8 cellular contexts compared by ENCODE assay signal in genomic region chr9:128552744-128553221, GRCh38. TPM values are rescaled to one million over a fixed set of nuclear protein-coding genes. Genes with fewer than 3 reads are reported as not detected.
A peak's percentile ranks its signal among the peaks of the same experiment; 100 is the strongest.
DNase-seq lines count a peak whose midpoint lies in the region; ATAC-seq and TF ChIP-seq lines count a peak whose summit lies in the region.

No MANE protein-coding gene starts in this region.

- ATAC-seq in GM21825 (IDR thresholded peaks at IDR 0.05; ENCODE audit: unreplicated experiment) = peak; percentile 34
- peak; percentile 58 to 68 for ATAC-seq in natural killer cell treated with Interleukin-12 subunit alpha and Interleukin-12 subunit beta and Interleukin-15 and Interleukin-18, amount 100 ng/mL, for 72 hours

- peaks cover 37 to 48% of the 10 kb centered on the region in 2 donors for H3K4me1 Mint-ChIP-seq in natural killer cell treated with Interleukin-12 subunit alpha and Interleukin-12 subunit beta and Interleukin-15 and Interleukin-18, amount 100 ng/mL, for 72 hours (ENCODE audit: low read depth in 2 of 2)

- DNase-seq in NCI-H1436 (lab: John Stamatoyannopoulos, UW) = peak; percentile 43
- DNase-seq in NCI-H1436 treated with DMSO at 0.1 percent for 48 hours (lab: John Stamatoyannopoulos, UW) = no peak
- peak; percentile 54 for DNase-seq in M059J (ENCODE audit: low read depth)
- DNase-seq in activated CD4-positive, alpha-beta T cell treated with anti-CD3 and anti-CD28 coated beads, Interleukin-2, amount 50 U/mL, for 24 hours (ENCODE audit: low read depth in 1 of 2, low spot score in 1 of 2) = peak; percentile 20 to 27
- DNase-seq in fibroblast of pulmonary artery (ENCODE audit: low read depth) = peak; percentile 35
- peak; percentile 82 for DNase-seq in natural killer cell treated with Interleukin-12 subunit alpha and Interleukin-12 subunit beta and Interleukin-15 and Interleukin-18, amount 100 ng/mL, for 72 hours (ENCODE audit: low spot score)

- TF ChIP-seq CTCF in fibroblast of pulmonary artery (IDR thresholded peaks at IDR 0.05; ENCODE audit: low read length, missing control alignments) = no peak

- H3K27me3 Mint-ChIP-seq in natural killer cell treated with Interleukin-12 subunit alpha and Interleukin-12 subunit beta and Interleukin-15 and Interleukin-18, amount 100 ng/mL, for 72 hours = no peaks in the 10 kb centered on the region

- H3K27ac Mint-ChIP-seq in natural killer cell treated with Interleukin-12 subunit alpha and Interleukin-12 subunit beta and Interleukin-15 and Interleukin-18, amount 100 ng/mL, for 72 hours = no peak overlapping the region

- H3K4me3 Mint-ChIP-seq in natural killer cell treated with Interleukin-12 subunit alpha and Interleukin-12 subunit beta and Interleukin-15 and Interleukin-18, amount 100 ng/mL, for 72 hours = no peak overlapping the region

- H3K27ac ChIP-seq in temporal lobe (ENCODE audit: low read depth, low read length) = peak overlapping the region; percentile 89

- no peaks in the 10 kb centered on the region for H3K9me3 Mint-ChIP-seq in natural killer cell treated with Interleukin-12 subunit alpha and Interleukin-12 subunit beta and Interleukin-15 and Interleukin-18, amount 100 ng/mL, for 72 hours

- peak overlapping the region; percentile 87 for H3K4me3 ChIP-seq in fibroblast of pulmonary artery (replicated peaks; ENCODE audit: low read depth, low read length)

- H3K36me3 Mint-ChIP-seq in natural killer cell treated with Interleukin-12 subunit alpha and Interleukin-12 subunit beta and Interleukin-15 and Interleukin-18, amount 100 ng/mL, for 72 hours = no peaks in the 10 kb centered on the region

RNA-seq across cellular contexts. Expression of gene SPTAN1, which starts 0.4 kb away (rescaled TPM):
- total RNA-seq in M059J (2014; rRNA removed; shearing (Covaris generic)) = 116 and 198 TPM in 2 replicates
- 100 to 1,000 TPM; 243 to 260 TPM for total RNA-seq in natural killer cell treated with Interleukin-12 subunit alpha and Interleukin-12 subunit beta and Interleukin-15 and Interleukin-18, amount 100 ng/mL, for 72 hours
- 862 TPM for total RNA-seq in temporal lobe

RNA-seq across cellular contexts. Expression of gene GLE1, which starts 48.3 kb away (rescaled TPM):
- total RNA-seq in M059J (2014; rRNA removed; shearing (Covaris generic)) = 48.2 and 61.4 TPM in 2 replicates
- total RNA-seq in natural killer cell treated with Interleukin-12 subunit alpha and Interleukin-12 subunit beta and Interleukin-15 and Interleukin-18, amount 100 ng/mL, for 72 hours = 10 to 100 TPM; 40.6 to 41.9 TPM
- total RNA-seq in temporal lobe = 17.5 TPM
